1 cellular context compared by ENCODE assay signal in the genomic region with DNA sequence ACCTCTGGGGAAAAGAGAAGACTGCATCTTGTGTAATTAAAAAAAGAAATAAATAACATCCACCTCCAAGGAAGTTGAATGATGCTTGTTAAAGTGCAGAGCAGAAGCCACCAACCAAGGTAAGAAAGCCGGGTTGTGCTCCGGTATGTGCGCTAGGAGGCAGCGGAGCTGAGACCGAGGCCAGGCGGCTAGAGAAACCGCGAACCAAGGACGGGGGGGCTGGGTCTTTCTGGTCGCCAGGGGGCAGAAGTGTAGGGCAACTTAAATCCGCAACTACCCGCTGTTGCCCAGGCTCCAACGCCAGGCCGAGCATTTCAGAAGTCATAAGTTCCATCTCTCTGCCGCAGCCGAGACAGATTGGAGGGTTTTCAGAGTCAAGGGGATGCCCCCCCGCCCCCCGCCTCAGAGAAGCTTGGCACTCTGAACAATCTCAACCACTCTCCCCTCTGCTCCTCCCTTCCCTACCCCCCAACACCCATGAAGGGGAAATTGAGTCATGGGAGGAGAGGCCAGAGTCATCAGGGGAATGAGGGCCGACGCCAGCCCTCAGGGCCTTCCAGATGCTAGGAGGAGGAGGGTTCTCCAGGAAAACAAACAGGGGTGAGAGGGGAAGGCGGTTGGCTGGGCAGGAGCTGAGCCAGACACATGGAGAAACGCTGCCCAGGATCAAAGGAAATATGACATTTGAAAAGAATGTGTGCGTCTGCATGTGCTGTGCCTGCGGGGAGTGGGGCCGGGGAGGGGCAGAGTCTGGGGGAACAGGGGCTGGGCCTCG.
A peak's percentile ranks its signal among the peaks of the same experiment; 100 is the strongest.
TF ChIP-seq lines count a peak whose summit lies in the region.

No MANE protein-coding gene starts in this region.

TF ChIP-seq in GM12878, 131 proteins besides CTCF, POLR2A, EP300 and RAD21 (continued from another document):
- TF ChIP-seq POLR2AphosphoS2 (IDR thresholded peaks at IDR 0.05; ENCODE audit: low read depth, low read length), result no peak
- no peak for TF ChIP-seq BHLHE40 (IDR thresholded peaks at IDR 0.05; ENCODE audit: borderline replicate concordance in 1 of 2, low read depth in 2 of 2, low read length in 1 of 2)
- TF ChIP-seq SUZ12 (IDR thresholded peaks at IDR 0.05; ENCODE audit: unreplicated experiment), result no peak
- TF ChIP-seq PML (IDR thresholded peaks at IDR 0.05; ENCODE audit: low read length), result no peak
- 0 out of 2 replicates have a peak, but pooled peaks have one; percentile 13 for TF ChIP-seq FOXM1 (IDR thresholded peaks at IDR 0.05; ENCODE audit: low read depth, low read length)
- 0 out of 2 replicates have a peak, but pooled peaks have one; percentile 15 for TF ChIP-seq IRF4 (IDR thresholded peaks at IDR 0.05; ENCODE audit: low read depth, low read length)
- no peak for TF ChIP-seq ZBTB40 (IDR thresholded peaks at IDR 0.05; ENCODE audit: borderline replicate concordance)
- no peak for TF ChIP-seq BRCA1 (IDR thresholded peaks at IDR 0.05; ENCODE audit: low read depth, low read length)
- TF ChIP-seq NFXL1 (IDR thresholded peaks at IDR 0.05; ENCODE audit: borderline replicate concordance), result no peak
- TF ChIP-seq EED (IDR thresholded peaks at IDR 0.05; ENCODE audit: low read depth), result 0 out of 2 replicates have a peak, but pooled peaks have one; percentile 13
- no peak for TF ChIP-seq FOXK2 (IDR thresholded peaks at IDR 0.05)
- TF ChIP-seq STAT3 (IDR thresholded peaks at IDR 0.05; ENCODE audit: low read depth, low read length), result no peak
- TF ChIP-seq, protein P1, sequence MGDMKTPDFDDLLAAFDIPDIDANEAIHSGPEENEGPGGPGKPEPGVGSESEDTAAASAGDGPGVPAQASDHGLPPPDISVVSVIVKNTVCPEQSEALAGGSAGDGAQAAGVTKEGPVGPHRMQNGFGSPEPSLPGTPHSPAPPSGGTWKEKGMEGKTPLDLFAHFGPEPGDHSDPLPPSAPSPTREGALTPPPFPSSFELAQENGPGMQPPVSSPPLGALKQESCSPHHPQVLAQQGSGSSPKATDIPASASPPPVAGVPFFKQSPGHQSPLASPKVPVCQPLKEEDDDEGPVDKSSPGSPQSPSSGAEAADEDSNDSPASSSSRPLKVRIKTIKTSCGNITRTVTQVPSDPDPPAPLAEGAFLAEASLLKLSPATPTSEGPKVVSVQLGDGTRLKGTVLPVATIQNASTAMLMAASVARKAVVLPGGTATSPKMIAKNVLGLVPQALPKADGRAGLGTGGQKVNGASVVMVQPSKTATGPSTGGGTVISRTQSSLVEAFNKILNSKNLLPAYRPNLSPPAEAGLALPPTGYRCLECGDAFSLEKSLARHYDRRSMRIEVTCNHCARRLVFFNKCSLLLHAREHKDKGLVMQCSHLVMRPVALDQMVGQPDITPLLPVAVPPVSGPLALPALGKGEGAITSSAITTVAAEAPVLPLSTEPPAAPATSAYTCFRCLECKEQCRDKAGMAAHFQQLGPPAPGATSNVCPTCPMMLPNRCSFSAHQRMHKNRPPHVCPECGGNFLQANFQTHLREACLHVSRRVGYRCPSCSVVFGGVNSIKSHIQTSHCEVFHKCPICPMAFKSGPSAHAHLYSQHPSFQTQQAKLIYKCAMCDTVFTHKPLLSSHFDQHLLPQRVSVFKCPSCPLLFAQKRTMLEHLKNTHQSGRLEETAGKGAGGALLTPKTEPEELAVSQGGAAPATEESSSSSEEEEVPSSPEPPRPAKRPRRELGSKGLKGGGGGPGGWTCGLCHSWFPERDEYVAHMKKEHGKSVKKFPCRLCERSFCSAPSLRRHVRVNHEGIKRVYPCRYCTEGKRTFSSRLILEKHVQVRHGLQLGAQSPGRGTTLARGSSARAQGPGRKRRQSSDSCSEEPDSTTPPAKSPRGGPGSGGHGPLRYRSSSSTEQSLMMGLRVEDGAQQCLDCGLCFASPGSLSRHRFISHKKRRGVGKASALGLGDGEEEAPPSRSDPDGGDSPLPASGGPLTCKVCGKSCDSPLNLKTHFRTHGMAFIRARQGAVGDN (IDR thresholded peaks at IDR 0.05), result 0 out of 2 replicates have a peak, but pooled peaks have one; percentile 19
- no peak for TF ChIP-seq TBL1XR1 (IDR thresholded peaks at IDR 0.05; ENCODE audit: low read depth, low read length)
- no peak for TF ChIP-seq E2F4 (IDR thresholded peaks at IDR 0.05; ENCODE audit: low read depth, low read length)
